ENCODE assay signal across 9 cellular contexts in genomic region chr20:53773792-53774371, GRCh38.
DNase-seq lines count a peak whose midpoint lies in the region; ATAC-seq and TF ChIP-seq lines count a peak whose summit lies in the region.
"Had no signal": no experiment of that assay in that cellular context is flagged by ENCODE, and none has a peak within 500 bp of the region (broad histone marks: within the 10 kb centered on the region; RNA-seq: fewer than 3 reads in every experiment).

No MANE protein-coding gene starts in this region.

- peak; percentile 93 for ATAC-seq in foreskin keratinocyte

- peak; percentile 63 for DNase-seq in GOT3 (lab: John Stamatoyannopoulos, UW)
- DNase-seq in SW 1271 (lab: John Stamatoyannopoulos, UW), result peak; percentile 87 to 99
- DNase-seq in foreskin keratinocyte, result peak; percentile 96 to 98
- no peak for DNase-seq in NCI-H146 treated with DMSO at 0.1 percent for 48 hours (lab: John Stamatoyannopoulos, UW; ENCODE audit: unreplicated experiment)
- DNase-seq in cerebellar cortex (ENCODE audit: low spot score), result no peak
- no peak for DNase-seq in erythroblast (lab: John Stamatoyannopoulos, UW)
- DNase-seq in NCI-H524 (lab: John Stamatoyannopoulos, UW), result no peak
- DNase-seq: NCI-H524 treated with DMSO at 0.1 percent for 48 hours had no signal

- TF ChIP-seq CTCF in foreskin keratinocyte (conservative IDR thresholded peaks at IDR 0.05), result no peak

- no peak overlapping the region for H3K4me3 ChIP-seq in skin epidermis

- no peaks in the 10 kb centered on the region for H3K27me3 ChIP-seq in foreskin keratinocyte

- no peak for TF ChIP-seq POLR2A in erythroblast (IDR thresholded peaks at IDR 0.05; ENCODE audit: low read length)

- H3K4me1 ChIP-seq in foreskin keratinocyte, result peaks cover 18% of the 10 kb centered on the region

- H3K27ac ChIP-seq in foreskin keratinocyte (peak overlapping the region; percentile 92), skin epidermis (peak overlapping the region in 18 of 21 experiments; percentile 14 to 81 (median 62))

Comparison
In these comparisons a context has a peak if more than half of its experiments do, and no peak if none do; other contexts are left out.
1. DNase-seq: peak in GOT3 (single experiment), SW 1271 (2 of 2) and foreskin keratinocyte (2 of 2); none in NCI-H146 treated with DMSO at 0.1 percent for 48 hours (single experiment), cerebellar cortex (single experiment), erythroblast (0 of 2) and NCI-H524 (0 of 2).